In genomic region chr14:103733651-103734050, GRCh38 we compare ENCODE assay signal across 24 cellular contexts. TPM values are rescaled to one million over a fixed set of nuclear protein-coding genes. Genes with fewer than 3 reads are reported as not detected.
DNase-seq lines count a peak whose midpoint lies in the region; ATAC-seq, FAIRE-seq and TF ChIP-seq lines count a peak whose summit lies in the region.
"Had no signal": no experiment of that assay in that cellular context is flagged by ENCODE, and none has a peak within 500 bp of the region (broad histone marks: within the 10 kb centered on the region; RNA-seq: fewer than 3 reads in every experiment).

No MANE protein-coding gene starts in this region.

- peak; percentile 74 for ATAC-seq in PC-3
- no peak for ATAC-seq in GM21381 (IDR thresholded peaks at IDR 0.05; ENCODE audit: unreplicated experiment)
- no peak for ATAC-seq in activated T-cell treated with anti-CD3 and anti-CD28 coated beads, Interleukin-2, amount 50 U/mL, for 4 hours
- ATAC-seq: gastroesophageal sphincter, left cardiac atrium, right lobe of liver had no signal

- H3K9me3 Mint-ChIP-seq in activated T-cell treated with anti-CD3 and anti-CD28 coated beads, Interleukin-2, amount 50 U/mL, for 4 hours, result no peaks in the 10 kb centered on the region
- H3K9me3 Mint-ChIP-seq: activated B cell treated with CpG ODN at 0.5 μM for 24 hours; activated CD4-positive, alpha-beta memory T cell treated with anti-CD3 and anti-CD28 coated beads for 36 hours; naive B cell had no signal

- H3K4me3 ChIP-seq in PC-3 (ENCODE audit: low read length), result no peak overlapping the region
- H3K4me3 ChIP-seq in osteoblast (ENCODE audit: insufficient read depth, low read length), result no peak overlapping the region
- H3K4me3 ChIP-seq: BLaER1, gastroesophageal sphincter, right lobe of liver had no signal

- H4K20me1 ChIP-seq in PC-3 (ENCODE audit: low read length) (no peaks in the 10 kb centered on the region), osteoblast (ENCODE audit: insufficient read depth, low read length) (peaks cover 3% of the 10 kb centered on the region)

- H3K4me2 ChIP-seq in PC-3 (ENCODE audit: low read length) (no peak overlapping the region), osteoblast (ENCODE audit: insufficient read depth, low read length) (no peak overlapping the region)
- H3K4me2 ChIP-seq: BLaER1, SK-N-SH had no signal

- FAIRE-seq in frontal cortex (lab: Jason Lieb, UNC), result no peak

- H3K9ac ChIP-seq in PC-3 (ENCODE audit: low read length), result no peak overlapping the region
- H3K9ac ChIP-seq: BLaER1, SK-N-SH had no signal

- POLR2A ChIA-PET in PC-3 (lab: Charles Lee; ENCODE audit: unreplicated experiment), result no interaction called here

- intact Hi-C loops in PC-3 (cut with micrococcal nuclease), result no loop called here

- no peaks in the 10 kb centered on the region for H3K27me3 Mint-ChIP-seq in activated T-cell treated with anti-CD3 and anti-CD28 coated beads, Interleukin-2, amount 50 U/mL, for 4 hours (ENCODE audit: low read depth)
- H3K27me3 Mint-ChIP-seq: activated B cell treated with CpG ODN at 0.5 μM for 24 hours; activated CD4-positive, alpha-beta memory T cell treated with anti-CD3 and anti-CD28 coated beads for 36 hours; naive B cell had no signal

- BruUV-seq in PC-3 (replicated peaks; lab: Mats Ljungman, UMichigan), result no TSS peak

- peaks cover 10% of the 10 kb centered on the region for H3K36me3 Mint-ChIP-seq in activated T-cell treated with anti-CD3 and anti-CD28 coated beads, Interleukin-2, amount 50 U/mL, for 4 hours (ENCODE audit: insufficient read depth)

- H3K9me2 ChIP-seq in PC-3 (replicated peaks; ENCODE audit: low read length), result no peaks in the 10 kb centered on the region
- H3K9me2 ChIP-seq: SK-N-SH had no signal

- CTCF ChIA-PET in PC-3 (lab: Charles Lee), result no interaction called here

- H3K9me3 ChIP-seq in PC-3 (ENCODE audit: low read length) (no peaks in the 10 kb centered on the region), osteoblast (ENCODE audit: low read depth, low read length) (no peaks in the 10 kb centered on the region)
- H3K9me3 ChIP-seq: BLaER1, gastroesophageal sphincter, right lobe of liver, SK-N-SH had no signal

- no peaks in the 10 kb centered on the region for H3K4me1 Mint-ChIP-seq in activated T-cell treated with anti-CD3 and anti-CD28 coated beads, Interleukin-2, amount 50 U/mL, for 4 hours (ENCODE audit: low read depth)
- H3K4me1 Mint-ChIP-seq: activated B cell treated with CpG ODN at 0.5 μM for 24 hours had no signal

- H3K27me3 ChIP-seq in PC-3 (ENCODE audit: low read length) (no peaks in the 10 kb centered on the region), osteoblast (ENCODE audit: insufficient read depth, low read length) (no peaks in the 10 kb centered on the region)
- H3K27me3 ChIP-seq: BLaER1, gastroesophageal sphincter, right lobe of liver had no signal

- H3K36me3 ChIP-seq in PC-3 (ENCODE audit: low read depth, low read length) (peaks cover 9% of the 10 kb centered on the region; the same call in 1 of the 2 replicates), osteoblast (ENCODE audit: insufficient read depth, low read length) (peaks cover 29% of the 10 kb centered on the region)

- H3K4me1 ChIP-seq in PC-3 (ENCODE audit: insufficient read depth, low read length) (no peaks in the 10 kb centered on the region), osteoblast (ENCODE audit: insufficient read depth, low read length) (no peaks in the 10 kb centered on the region)
- H3K4me1 ChIP-seq: BLaER1 had no signal

- peak; percentile 8 for DNase-seq in Caki2 (ENCODE audit: low read depth)
- DNase-seq in PC-3, result peak; percentile 39
- peak; percentile 24 for DNase-seq in epithelial cell of prostate (ENCODE audit: low read depth, low spot score)
- peak; percentile 41 for DNase-seq in osteoblast (ENCODE audit: insufficient read length, low spot score, missing footprints)
- no peak for DNase-seq in epidermal melanocyte (ENCODE audit: insufficient read length, low spot score)
- DNase-seq in frontal cortex (ENCODE audit: low spot score in 2 of 2), result no peak
- no peak for DNase-seq in activated T-cell treated with anti-CD3 and anti-CD28 coated beads, Interleukin-2, amount 50 U/mL, for 4 hours
- DNase-seq: activated B cell treated with CpG ODN at 0.5 μM for 24 hours; activated CD4-positive, alpha-beta memory T cell treated with anti-CD3 and anti-CD28 coated beads for 36 hours; activated gamma-delta T cell treated with Interleukin-2 at 50 U/mL for 16 hours; activated T-cell treated with anti-CD3 and anti-CD28 coated beads for 4 hours; HCEC 1CT; KBM-7; left cardiac atrium; mesendoderm; naive B cell; NCI-H146; NCI-H524; right lobe of liver; SK-N-SH; stimulated activated CD8-positive, alpha-beta memory T cell treated with anti-CD3 and anti-CD28 coated beads, Interleukin-4, amount 100 ng/mL, for 48 hours had no signal

- TF ChIP-seq CTCF in PC-3 (conservative IDR thresholded peaks at IDR 0.05; ENCODE audit: low read depth, low read length) (no peak), osteoblast (IDR thresholded peaks at IDR 0.05; ENCODE audit: extremely low read depth, low read depth, low read length) (no peak)

- no peak overlapping the region for H3K4me3 Mint-ChIP-seq in activated T-cell treated with anti-CD3 and anti-CD28 coated beads, Interleukin-2, amount 50 U/mL, for 4 hours
- H3K4me3 Mint-ChIP-seq: activated B cell treated with CpG ODN at 0.5 μM for 24 hours; activated CD4-positive, alpha-beta memory T cell treated with anti-CD3 and anti-CD28 coated beads for 36 hours; naive B cell had no signal

- no peaks in the 10 kb centered on the region for H3F3A ChIP-seq in PC-3 (ENCODE audit: low read length, unreplicated experiment)

- H3K27ac ChIP-seq in PC-3 (ENCODE audit: low read length) (no peak overlapping the region), epithelial cell of prostate (no peak overlapping the region), osteoblast (ENCODE audit: low read depth, low read length) (no peak overlapping the region)
- H3K27ac ChIP-seq: BLaER1, right lobe of liver had no signal

- in situ Hi-C loops in Caki2 (cut with HindIII; ENCODE audit: low pct_unique_long_range_greater_than_20kb, low sequenced_read_pairs), result no loop called here

- H2AFZ ChIP-seq in PC-3 (ENCODE audit: low read length), result no peak overlapping the region
- H2AFZ ChIP-seq in osteoblast (ENCODE audit: low read length), result no peak overlapping the region

- H3K79me2 ChIP-seq in PC-3 (ENCODE audit: low read length) (no peaks in the 10 kb centered on the region), osteoblast (ENCODE audit: insufficient read depth, low read length) (peaks cover under 1% of the 10 kb centered on the region)

RNA-seq across cellular contexts. Expression of gene ZFYVE21, which starts 18.0 kb away (rescaled TPM):
- total RNA-seq in Caki2 (2014; rRNA removed; shearing (Covaris generic); ENCODE audit: low replicate concordance), result 9.7 and 12.3 TPM in 2 replicates
- total RNA-seq in PC-3 (2014; rRNA removed) (47.2 and 50.1 TPM in 2 replicates), osteoblast (36.9 and 39.8 TPM in 2 replicates), frontal cortex (40.4 TPM)
- 10 to 100 TPM; 13.6 to 19.1 (median 13.7) TPM for total RNA-seq in activated T-cell treated with anti-CD3 and anti-CD28 coated beads, Interleukin-2, amount 50 U/mL, for 4 hours

RNA-seq across cellular contexts. Expression of gene XRCC3, which starts 18.4 kb away (rescaled TPM):
- 32.9 and 50.0 TPM in 2 replicates for total RNA-seq in Caki2 (2014; rRNA removed; shearing (Covaris generic); ENCODE audit: low replicate concordance)
- 61.3 and 80.3 TPM in 2 replicates for total RNA-seq in PC-3 (2014; rRNA removed)
- total RNA-seq in osteoblast, result 4.3 and 5.0 TPM in 2 replicates
- 9.8 TPM for total RNA-seq in frontal cortex
- 10 to 100 TPM; 60.6 to 74.0 (median 69.5) TPM for total RNA-seq in activated T-cell treated with anti-CD3 and anti-CD28 coated beads, Interleukin-2, amount 50 U/mL, for 4 hours

Comparison
In these comparisons a context has a peak if more than half of its experiments do, and no peak if none do; other contexts are left out.
1. DNase-seq: peak in Caki2 (single experiment), PC-3 (single experiment), epithelial cell of prostate (single experiment) and osteoblast (single experiment); none in epidermal melanocyte (single experiment), frontal cortex (0 of 2) and activated T-cell treated with anti-CD3 and anti-CD28 coated beads, Interleukin-2, amount 50 U/mL, for 4 hours (single experiment).